1 cellular context compared by ENCODE assay signal in the genomic region with DNA sequence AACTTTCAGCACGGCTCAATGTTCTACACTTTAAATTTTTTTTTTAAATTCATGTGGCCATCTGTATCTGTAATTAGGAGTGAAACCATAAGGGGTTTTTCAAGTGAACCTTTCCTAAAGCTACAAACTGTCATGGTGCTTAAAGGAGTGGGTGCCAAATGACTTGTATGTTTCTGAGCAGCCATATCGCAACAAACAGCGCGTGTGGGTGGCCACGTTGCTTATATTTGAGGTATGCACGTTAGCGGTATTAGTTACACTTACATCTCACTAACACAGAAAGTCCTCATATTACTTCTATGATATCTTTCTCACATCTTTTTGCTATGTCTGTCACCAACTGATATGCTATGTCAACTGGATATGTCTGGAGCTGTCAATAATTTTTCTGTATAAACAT.
TF ChIP-seq lines count a peak whose summit lies in the region.

No MANE protein-coding gene starts in this region.

TF ChIP-seq in GM23338, 12 proteins besides CTCF, POLR2A, EP300 and RAD21 (continued from another document):
- no peak for TF ChIP-seq NANOG (IDR thresholded peaks at IDR 0.05; ENCODE audit: borderline replicate concordance)
